ENCODE assay signal across 14 cellular contexts in the genomic region with DNA sequence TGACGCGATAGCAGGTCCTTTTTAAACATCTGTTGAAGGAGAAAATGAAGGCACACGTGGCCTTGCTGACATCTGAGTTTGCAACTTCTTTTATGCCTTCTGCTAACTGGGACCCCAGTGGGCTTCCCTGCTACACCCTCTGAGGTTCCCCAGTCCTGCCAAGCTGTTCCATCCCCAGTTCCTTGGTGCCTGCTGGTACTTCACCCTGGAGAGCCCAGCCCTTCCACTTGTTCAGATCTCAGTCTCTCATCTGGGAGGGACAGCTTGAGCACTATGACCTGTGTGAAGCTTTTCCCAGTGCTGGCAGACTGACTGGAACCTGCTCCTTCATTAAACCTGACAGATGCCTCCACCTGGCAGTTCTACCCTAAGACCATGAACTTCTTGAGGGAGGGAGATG.
A peak's percentile ranks its signal among the peaks of the same experiment; 100 is the strongest.
DNase-seq lines count a peak whose midpoint lies in the region; ATAC-seq and TF ChIP-seq lines count a peak whose summit lies in the region.
"Had no signal": no experiment of that assay in that cellular context is flagged by ENCODE, and none has a peak within 500 bp of the region (broad histone marks: within the 10 kb centered on the region; RNA-seq: fewer than 3 reads in every experiment).

No MANE protein-coding gene starts in this region.

- WGBS in esophagus muscularis mucosa, result 96% methylated on average over 3 of the region's 3 CpGs

- no peak overlapping the region for H3K9ac ChIP-seq in BLaER1 treated with 17β-estradiol and CSF1 and Interleukin-3, amounts not matched to agents 10 nM and 100 nM

- no peak for TF ChIP-seq CTCF in esophagus muscularis mucosa (IDR thresholded peaks at IDR 0.05)
- no peak for TF ChIP-seq CTCF in upper lobe of right lung (IDR thresholded peaks at IDR 0.05)

- TF ChIP-seq POLR2A in esophagus muscularis mucosa (IDR thresholded peaks at IDR 0.05; ENCODE audit: low read depth), result no peak

- intact Hi-C loops in esophagus muscularis mucosa (cut with DNase I), result no loop called here
- intact Hi-C loops in upper lobe of right lung (cut with DNase I), result no loop called here

- H3K27me3 ChIP-seq in BLaER1 treated with 17β-estradiol and CSF1 and Interleukin-3, amounts not matched to agents 10 nM and 100 nM, result no peaks in the 10 kb centered on the region
- no peaks in the 10 kb centered on the region for H3K27me3 ChIP-seq in esophagus muscularis mucosa
- no peaks in the 10 kb centered on the region for H3K27me3 ChIP-seq in upper lobe of right lung

- H3K9me3 ChIP-seq in BLaER1 treated with 17β-estradiol and CSF1 and Interleukin-3, amounts not matched to agents 10 nM and 100 nM (replicated peaks in 1 of 11), result no peaks in the 10 kb centered on the region; a peak in 1 of 22 replicates
- H3K9me3 ChIP-seq in esophagus muscularis mucosa (no peaks in the 10 kb centered on the region), upper lobe of right lung (no peaks in the 10 kb centered on the region)

- H3K36me3 ChIP-seq in BLaER1 treated with 17β-estradiol and CSF1 and Interleukin-3, amounts not matched to agents 10 nM and 100 nM, result no peaks in the 10 kb centered on the region
- no peaks in the 10 kb centered on the region for H3K36me3 ChIP-seq in esophagus muscularis mucosa
- no peaks in the 10 kb centered on the region for H3K36me3 ChIP-seq in upper lobe of right lung

- no peak overlapping the region for H3K4me3 ChIP-seq in BLaER1 treated with 17β-estradiol and CSF1 and Interleukin-3, amounts not matched to agents 10 nM and 100 nM
- no peak overlapping the region for H3K4me3 ChIP-seq in esophagus muscularis mucosa
- no peak overlapping the region for H3K4me3 ChIP-seq in upper lobe of right lung

- H4K20me1 ChIP-seq in BLaER1 treated with 17β-estradiol and CSF1 and Interleukin-3, amounts not matched to agents 10 nM and 100 nM, result no peaks in the 10 kb centered on the region

- no peak for TF ChIP-seq EP300 in esophagus muscularis mucosa (IDR thresholded peaks at IDR 0.05)

- H3K4me2 ChIP-seq in BLaER1 treated with 17β-estradiol and CSF1 and Interleukin-3, amounts not matched to agents 10 nM and 100 nM, result peak overlapping the region; percentile 46 to 72 (median 61); a peak in 21 of 22 replicates

- peak; percentile 48 for ATAC-seq in upper lobe of right lung
- ATAC-seq: CD8-positive, alpha-beta T cell had no signal

- H3K4me1 ChIP-seq in BLaER1 treated with 17β-estradiol and CSF1 and Interleukin-3, amounts not matched to agents 10 nM and 100 nM, result peaks cover 11 to 22% (median 19%) of the 10 kb centered on the region in 10 experiments
- H3K4me1 ChIP-seq in esophagus muscularis mucosa (peaks cover 0 to under 1% (median 0%) of the 10 kb centered on the region in 4 donors), upper lobe of right lung (no peaks in the 10 kb centered on the region)

- H3K27ac ChIP-seq in BLaER1 treated with 17β-estradiol and CSF1 and Interleukin-3, amounts not matched to agents 10 nM and 100 nM, result no peak overlapping the region
- H3K27ac ChIP-seq in esophagus muscularis mucosa (replicated peaks in 1 of 4), result no peak overlapping the region
- H3K27ac ChIP-seq in upper lobe of right lung, result no peak overlapping the region

- DNase-seq in NCI-H69 (lab: John Stamatoyannopoulos, UW) (peak; percentile 74), esophagus muscularis mucosa (ENCODE audit: extremely low spot score) (peak; percentile 68), upper lobe of right lung (no peak), SKM-1 treated with dmso at 0.1 percent for 144 hours (lab: John Stamatoyannopoulos, UW; ENCODE audit: unreplicated experiment) (no peak), T-helper 2 cell (no peak), NOMO-1 treated with DMSO at 0.1 percent for 48 hours (lab: John Stamatoyannopoulos, UW; ENCODE audit: unreplicated experiment) (no peak)
- DNase-seq: CD8-positive, alpha-beta T cell; COR-L47; DMS153; DMS79 treated with DMSO at 0.1 percent for 48 hours; GDM1; GOT3; H9 had no signal

Comparison
In these comparisons a context has a peak if more than half of its experiments do, and no peak if none do; other contexts are left out.
1. DNase-seq: peak in NCI-H69 (single experiment) and esophagus muscularis mucosa (single experiment); none in upper lobe of right lung (single experiment), SKM-1 treated with dmso at 0.1 percent for 144 hours (single experiment), T-helper 2 cell (0 of 5) and NOMO-1 treated with DMSO at 0.1 percent for 48 hours (single experiment).